Comparison of ENCODE assay signal across 18 cellular contexts in the genomic region with DNA sequence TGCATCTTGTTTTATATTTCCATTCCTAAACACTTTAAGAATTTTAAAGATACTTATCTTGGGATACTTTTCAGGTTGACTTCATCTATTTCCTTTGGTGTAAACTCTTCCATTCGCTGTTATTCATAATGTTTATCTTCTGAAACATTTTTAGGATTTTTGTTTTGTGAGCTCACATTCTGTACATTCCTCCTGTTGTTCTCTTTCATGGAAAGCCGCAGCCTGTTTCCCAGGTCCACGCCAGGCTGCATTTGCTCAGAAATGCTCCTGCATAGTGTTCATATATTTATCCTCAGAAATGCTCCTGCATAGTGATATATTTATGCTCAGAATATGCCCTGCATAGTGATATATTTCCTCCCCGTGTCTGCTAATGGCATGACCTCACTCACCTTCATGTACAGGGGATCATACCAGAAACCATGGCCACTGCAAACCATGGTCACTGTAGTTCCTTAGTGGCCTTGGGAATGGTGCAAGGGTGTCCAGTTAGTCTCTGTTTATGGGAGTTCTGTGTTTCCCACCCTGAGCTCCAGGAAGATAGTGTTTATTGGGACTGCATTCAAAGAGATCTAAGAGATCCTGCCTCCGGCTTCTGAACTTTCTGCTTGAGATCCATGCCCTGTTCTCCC.
DNase-seq lines count a peak whose midpoint lies in the region; ATAC-seq and TF ChIP-seq lines count a peak whose summit lies in the region.
"Had no signal": no experiment of that assay in that cellular context is flagged by ENCODE, and none has a peak within 500 bp of the region (broad histone marks: within the 10 kb centered on the region; RNA-seq: fewer than 3 reads in every experiment).

No MANE protein-coding gene starts in this region.

- in situ Hi-C loops in T47D (cut with HindIII; ENCODE audit: low pct_unique_long_range_greater_than_20kb, low sequenced_read_pairs) (no loop called here), mammary epithelial cell (cut with MboI; ENCODE audit: low sequenced_read_pairs in 2 of 2) (no loop called here)

- no peak overlapping the region for H3K4me3 Mint-ChIP-seq in WTC11
- H3K4me3 Mint-ChIP-seq in activated naive CD8-positive, alpha-beta T cell treated with anti-CD3 and anti-CD28 coated beads for 36 hours = no peak overlapping the region
- H3K4me3 Mint-ChIP-seq: activated T-cell treated with anti-CD3 and anti-CD28 coated beads, Interleukin-2, amount 50 U/mL, for 4 hours; central memory CD8-positive, alpha-beta T cell had no signal

- H3K4me2 ChIP-seq in mammary epithelial cell (ENCODE audit: insufficient read depth, low read depth, low read length) = no peak overlapping the region

- no peaks in the 10 kb centered on the region for H3K9me3 ChIP-seq in mammary epithelial cell (replicated peaks; ENCODE audit: insufficient read depth, low read length)

- H3K9me3 Mint-ChIP-seq in WTC11 = peaks cover 6% of the 10 kb centered on the region
- H3K9me3 Mint-ChIP-seq in activated naive CD8-positive, alpha-beta T cell treated with anti-CD3 and anti-CD28 coated beads for 36 hours = peaks cover 3% of the 10 kb centered on the region
- H3K9me3 Mint-ChIP-seq: activated T-cell treated with anti-CD3 and anti-CD28 coated beads, Interleukin-2, amount 50 U/mL, for 4 hours; central memory CD8-positive, alpha-beta T cell had no signal

- no peak overlapping the region for H3K9ac ChIP-seq in mammary epithelial cell (ENCODE audit: insufficient read depth, low read length)
- H3K9ac ChIP-seq: parathyroid adenoma had no signal

- H3K36me3 ChIP-seq in mammary epithelial cell (ENCODE audit: insufficient read depth, low read length) = no peaks in the 10 kb centered on the region

- peak overlapping the region; percentile 15 for H3K27ac Mint-ChIP-seq in WTC11
- H3K27ac Mint-ChIP-seq in activated naive CD8-positive, alpha-beta T cell treated with anti-CD3 and anti-CD28 coated beads for 36 hours = no peak overlapping the region

- H2AFZ ChIP-seq in mammary epithelial cell (ENCODE audit: low read depth, low read length) = no peak overlapping the region
- H2AFZ ChIP-seq: parathyroid adenoma had no signal

- H3K27ac ChIP-seq in mammary epithelial cell (ENCODE audit: insufficient read depth, low read depth, low read length) = no peak overlapping the region
- H3K27ac ChIP-seq: parathyroid adenoma had no signal

- POLR2A ChIA-PET in WTC11 (lab: Charles Lee) = interaction anchor here (0.9 kb wide), 1 partner anchor 8 kb away, joined by 5 read pairs; no protein-coding TSS in a partner anchor

- no peaks in the 10 kb centered on the region for H3K79me2 ChIP-seq in mammary epithelial cell (ENCODE audit: insufficient read depth, low read length)
- H3K79me2 ChIP-seq: parathyroid adenoma had no signal

- ATAC-seq in WTC11 (no peak), GM21529 (IDR thresholded peaks at IDR 0.05; ENCODE audit: unreplicated experiment) (no peak), HG03280 (IDR thresholded peaks at IDR 0.05; ENCODE audit: unreplicated experiment) (no peak)
- ATAC-seq: activated T-cell treated with anti-CD3 and anti-CD28 coated beads, Interleukin-2, amount 50 U/mL, for 4 hours; left ventricle myocardium superior had no signal

- intact Hi-C loops in mammary epithelial cell (cut with micrococcal nuclease) = no loop called here

- H3K27me3 Mint-ChIP-seq in WTC11 (ENCODE audit: low read depth) = no peaks in the 10 kb centered on the region
- no peaks in the 10 kb centered on the region for H3K27me3 Mint-ChIP-seq in activated naive CD8-positive, alpha-beta T cell treated with anti-CD3 and anti-CD28 coated beads for 36 hours
- H3K27me3 Mint-ChIP-seq: central memory CD8-positive, alpha-beta T cell had no signal

- no peak for TF ChIP-seq CTCF in mammary epithelial cell (conservative IDR thresholded peaks at IDR 0.05 in 1 of 2, IDR thresholded peaks at IDR 0.05 in 1 of 2; ENCODE audit: extremely low read depth in 1 of 2, insufficient read depth in 1 of 2, low read depth in 1 of 2, low read length in 2 of 2)
- TF ChIP-seq CTCF in WTC11 (IDR thresholded peaks at IDR 0.05) = no peak

- H3K27me3 ChIP-seq in mammary epithelial cell (ENCODE audit: insufficient read depth, low read length) = no peaks in the 10 kb centered on the region

- no peaks in the 10 kb centered on the region for H3K4me1 ChIP-seq in mammary epithelial cell (ENCODE audit: insufficient read depth, low read length)

- no peak overlapping the region for H3K4me3 ChIP-seq in mammary epithelial cell (replicated peaks in 1 of 3; ENCODE audit: insufficient read depth in 1 of 3, low read depth in 2 of 3, low read length in 3 of 3)

- H4K20me1 ChIP-seq in mammary epithelial cell (ENCODE audit: insufficient read depth, low read length) = no peaks in the 10 kb centered on the region

- H3K4me1 Mint-ChIP-seq in WTC11 = peaks cover 24% of the 10 kb centered on the region
- no peaks in the 10 kb centered on the region for H3K4me1 Mint-ChIP-seq in activated naive CD8-positive, alpha-beta T cell treated with anti-CD3 and anti-CD28 coated beads for 36 hours
- H3K4me1 Mint-ChIP-seq: central memory CD8-positive, alpha-beta T cell had no signal

- peak; percentile 42 to 68 for DNase-seq in T47D (ENCODE audit: low read depth in 1 of 2, low spot score in 1 of 2)
- DNase-seq in mammary epithelial cell = no peak
- no peak for DNase-seq in WTC11 (ENCODE audit: low spot score)
- DNase-seq in hepatic stellate cell (ENCODE audit: low spot score) = peak; percentile 71
- no peak for DNase-seq in activated naive CD8-positive, alpha-beta T cell treated with anti-CD3 and anti-CD28 coated beads for 36 hours
- DNase-seq in activated CD8-positive, alpha-beta memory T cell treated with anti-CD3 and anti-CD28 coated beads, Interleukin-2, amount 50 U/mL, for 4 hours = no peak
- DNase-seq: activated CD4-positive, CD25-positive, alpha-beta regulatory T cell treated with anti-CD3 and anti-CD28 coated beads, Interleukin-2, amount 50 U/mL, for 72 hours; activated T-cell treated with anti-CD3 and anti-CD28 coated beads, Interleukin-2, amount 50 U/mL, for 4 hours; foreskin melanocyte; Karpas-422; left ventricle myocardium superior; NCI-H345; SHP77; stimulated activated CD4-positive, alpha-beta T cell treated with anti-CD3 and anti-CD28 coated beads, Interleukin-4, amount 100 ng/mL, for 4 hours had no signal

- H3K36me3 Mint-ChIP-seq in WTC11 = peaks cover under 1% of the 10 kb centered on the region
- H3K36me3 Mint-ChIP-seq in activated naive CD8-positive, alpha-beta T cell treated with anti-CD3 and anti-CD28 coated beads for 36 hours = no peaks in the 10 kb centered on the region

- dilution Hi-C loops in mammary epithelial cell (cut with HindIII; ENCODE audit: low sequenced_read_pairs) = no loop called here

- 44% methylated on average over 5 of the region's 5 CpGs for WGBS in mammary epithelial cell (ENCODE audit: low coverage, missing lambda C conversion rate)

- no TSS peak for BruUV-seq in mammary epithelial cell (replicated peaks; lab: Mats Ljungman, UMichigan)

- CTCF ChIA-PET in mammary epithelial cell (lab: Charles Lee; ENCODE audit: low non-redundant PET) = no interaction called here
- CTCF ChIA-PET in WTC11 (lab: Charles Lee) = no interaction called here

TF ChIP-seq in WTC11, 78 proteins besides CTCF, POLR2A, EP300 and RAD21 (continues in another document):
- TF ChIP-seq NFATC4 (CRISPR knock-in tag; IDR thresholded peaks at IDR 0.05) (no peak), TP53 (CRISPR knock-in tag; IDR thresholded peaks at IDR 0.05) (no peak), NR1H2 (CRISPR knock-in tag; IDR thresholded peaks at IDR 0.05) (no peak)
- TF ChIP-seq, protein P1, sequence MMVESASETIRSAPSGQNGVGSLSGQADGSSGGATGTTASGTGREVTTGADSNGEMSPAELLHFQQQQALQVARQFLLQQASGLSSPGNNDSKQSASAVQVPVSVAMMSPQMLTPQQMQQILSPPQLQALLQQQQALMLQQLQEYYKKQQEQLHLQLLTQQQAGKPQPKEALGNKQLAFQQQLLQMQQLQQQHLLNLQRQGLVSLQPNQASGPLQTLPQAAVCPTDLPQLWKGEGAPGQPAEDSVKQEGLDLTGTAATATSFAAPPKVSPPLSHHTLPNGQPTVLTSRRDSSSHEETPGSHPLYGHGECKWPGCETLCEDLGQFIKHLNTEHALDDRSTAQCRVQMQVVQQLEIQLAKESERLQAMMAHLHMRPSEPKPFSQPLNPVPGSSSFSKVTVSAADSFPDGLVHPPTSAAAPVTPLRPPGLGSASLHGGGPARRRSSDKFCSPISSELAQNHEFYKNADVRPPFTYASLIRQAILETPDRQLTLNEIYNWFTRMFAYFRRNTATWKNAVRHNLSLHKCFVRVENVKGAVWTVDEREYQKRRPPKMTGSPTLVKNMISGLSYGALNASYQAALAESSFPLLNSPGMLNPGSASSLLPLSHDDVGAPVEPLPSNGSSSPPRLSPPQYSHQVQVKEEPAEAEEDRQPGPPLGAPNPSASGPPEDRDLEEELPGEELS (CRISPR knock-in tag; IDR thresholded peaks at IDR 0.05) = no peak
- TF ChIP-seq, protein P2, sequence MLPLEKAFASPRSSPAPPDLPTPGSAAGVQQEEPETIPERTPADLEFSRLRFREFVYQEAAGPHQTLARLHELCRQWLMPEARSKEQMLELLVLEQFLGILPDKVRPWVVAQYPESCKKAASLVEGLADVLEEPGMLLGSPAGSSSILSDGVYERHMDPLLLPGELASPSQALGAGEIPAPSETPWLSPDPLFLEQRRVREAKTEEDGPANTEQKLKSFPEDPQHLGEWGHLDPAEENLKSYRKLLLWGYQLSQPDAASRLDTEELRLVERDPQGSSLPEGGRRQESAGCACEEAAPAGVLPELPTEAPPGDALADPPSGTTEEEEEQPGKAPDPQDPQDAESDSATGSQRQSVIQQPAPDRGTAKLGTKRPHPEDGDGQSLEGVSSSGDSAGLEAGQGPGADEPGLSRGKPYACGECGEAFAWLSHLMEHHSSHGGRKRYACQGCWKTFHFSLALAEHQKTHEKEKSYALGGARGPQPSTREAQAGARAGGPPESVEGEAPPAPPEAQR (CRISPR knock-in tag; IDR thresholded peaks at IDR 0.05) = no peak
- TF ChIP-seq, protein P3, sequence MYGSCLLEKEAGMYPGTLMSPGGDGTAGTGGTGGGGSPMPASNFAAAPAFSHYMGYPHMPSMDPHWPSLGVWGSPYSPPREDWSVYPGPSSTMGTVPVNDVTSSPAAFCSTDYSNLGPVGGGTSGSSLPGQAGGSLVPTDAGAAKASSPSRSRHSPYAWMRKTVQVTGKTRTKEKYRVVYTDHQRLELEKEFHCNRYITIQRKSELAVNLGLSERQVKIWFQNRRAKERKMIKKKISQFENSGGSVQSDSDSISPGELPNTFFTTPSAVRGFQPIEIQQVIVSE (CRISPR knock-in tag; IDR thresholded peaks at IDR 0.05; ENCODE audit: borderline replicate concordance) = no peak
- TF ChIP-seq, protein P4, sequence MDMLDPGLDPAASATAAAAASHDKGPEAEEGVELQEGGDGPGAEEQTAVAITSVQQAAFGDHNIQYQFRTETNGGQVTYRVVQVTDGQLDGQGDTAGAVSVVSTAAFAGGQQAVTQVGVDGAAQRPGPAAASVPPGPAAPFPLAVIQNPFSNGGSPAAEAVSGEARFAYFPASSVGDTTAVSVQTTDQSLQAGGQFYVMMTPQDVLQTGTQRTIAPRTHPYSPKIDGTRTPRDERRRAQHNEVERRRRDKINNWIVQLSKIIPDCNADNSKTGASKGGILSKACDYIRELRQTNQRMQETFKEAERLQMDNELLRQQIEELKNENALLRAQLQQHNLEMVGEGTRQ (CRISPR knock-in tag; IDR thresholded peaks at IDR 0.05) = no peak

Comparison
In these comparisons a context has a peak if more than half of its experiments do, and no peak if none do; other contexts are left out.
1. DNase-seq: peak in T47D (2 of 2) and hepatic stellate cell (single experiment); none in mammary epithelial cell (single experiment), WTC11 (single experiment), activated naive CD8-positive, alpha-beta T cell treated with anti-CD3 and anti-CD28 coated beads for 36 hours (single experiment) and activated CD8-positive, alpha-beta memory T cell treated with anti-CD3 and anti-CD28 coated beads, Interleukin-2, amount 50 U/mL, for 4 hours (single experiment).